Comparison of ENCODE assay signal across 13 cellular contexts in the genomic region with DNA sequence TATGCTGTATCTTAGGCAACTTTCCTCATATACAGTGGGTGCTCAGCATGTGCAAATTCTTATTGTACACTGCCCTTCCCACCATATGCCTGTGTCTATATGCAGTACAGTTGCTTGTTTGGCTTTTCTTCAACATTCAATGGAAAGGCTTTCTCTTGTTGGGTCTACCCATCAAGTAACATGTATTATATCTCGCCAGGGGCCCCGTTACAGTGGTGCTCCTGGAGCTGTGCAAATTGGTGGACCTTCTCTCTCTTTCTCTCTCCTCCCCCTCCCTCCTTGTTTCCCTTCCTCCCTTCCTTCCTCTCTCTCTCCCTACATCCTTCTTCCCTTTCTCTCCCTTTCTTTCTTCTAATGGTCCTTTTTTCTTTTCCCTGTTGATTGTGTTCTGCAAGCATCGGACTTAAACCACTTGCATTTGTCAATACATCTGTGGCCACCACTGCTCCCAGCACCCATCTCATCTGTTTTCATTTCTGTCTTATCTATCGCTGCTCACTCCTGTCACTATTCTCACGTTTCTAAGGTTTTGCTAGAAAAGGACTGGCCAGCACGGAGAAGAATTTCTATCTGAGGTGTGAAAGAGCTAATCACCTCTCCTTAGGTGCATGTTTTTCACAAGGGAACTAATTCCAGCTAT. TPM values are rescaled to one million over a fixed set of nuclear protein-coding genes. Genes with fewer than 3 reads are reported as not detected.
DNase-seq lines count a peak whose midpoint lies in the region; ATAC-seq, FAIRE-seq and TF ChIP-seq lines count a peak whose summit lies in the region.
"Had no signal": no experiment of that assay in that cellular context is flagged by ENCODE, and none has a peak within 500 bp of the region (broad histone marks: within the 10 kb centered on the region; RNA-seq: fewer than 3 reads in every experiment).

No MANE protein-coding gene starts in this region.

- peak; percentile 19 for ATAC-seq in HepG2
- no peak for ATAC-seq in right lobe of liver
- no peak for ATAC-seq in GM18861 (IDR thresholded peaks at IDR 0.05; ENCODE audit: unreplicated experiment)
- ATAC-seq in HG03457 (IDR thresholded peaks at IDR 0.05; ENCODE audit: unreplicated experiment) = no peak

- no peak for DNase-seq in HepG2 (ENCODE audit: low spot score)
- DNase-seq in right lobe of liver = no peak
- DNase-seq in activated CD4-positive, alpha-beta memory T cell treated with anti-CD3 and anti-CD28 coated beads, Interleukin-2, amount 10 ng/mL, durations not matched to agents 7 days and 5 days = no peak
- no peak for DNase-seq in vagina (ENCODE audit: extremely low spot score in 2 of 2)
- DNase-seq in urothelium cell line (ENCODE audit: low spot score) = no peak
- DNase-seq: islet precursor cell; NCI-H1092; NCI-H526 treated with DMSO at 0.1 percent for 48 hours; stimulated activated CD4-positive, alpha-beta T cell treated with anti-CD3 and anti-CD28 coated beads, Interleukin-4, amount 100 ng/mL, for 1 hour had no signal

- H3K27ac ChIP-seq in HepG2 (ENCODE audit: extremely low read length, insufficient read depth, low read length) = no peak overlapping the region
- no peak overlapping the region for H3K27ac ChIP-seq in right lobe of liver
- H3K27ac ChIP-seq in muscle layer of colon (ENCODE audit: low read depth, low read length) = peak overlapping the region; percentile 27
- H3K27ac ChIP-seq in vagina = peak overlapping the region; percentile 63

- H3K4me1 Mint-ChIP-seq in activated CD4-positive, alpha-beta memory T cell treated with anti-CD3 and anti-CD28 coated beads, Interleukin-2, amount 10 ng/mL, durations not matched to agents 7 days and 5 days = peaks cover 99% of the 10 kb centered on the region

- H3K4me1 ChIP-seq in HepG2 (ENCODE audit: insufficient read depth, low read length) (peaks cover 95% of the 10 kb centered on the region), right lobe of liver (peaks cover 0 to 34% (median 6%) of the 10 kb centered on the region in 4 donors), muscle layer of colon (ENCODE audit: insufficient read depth, low read length) (peaks cover 66% of the 10 kb centered on the region), vagina (peaks cover 67% of the 10 kb centered on the region)

- WGBS in HepG2 (ENCODE audit: low lambda C conversion rate) = 91% methylated on average over 6 of the region's 6 CpGs
- 69% methylated on average over 6 of the region's 6 CpGs for WGBS in right lobe of liver (ENCODE audit: insufficient coverage, low coverage, low lambda C conversion rate, missing lambda C conversion rate)

- H4K20me1 ChIP-seq in HepG2 (ENCODE audit: insufficient read depth, low read length) = peaks cover 100% of the 10 kb centered on the region

- H3K9ac ChIP-seq in HepG2 (ENCODE audit: insufficient read depth, low read depth, low read length) = no peak overlapping the region
- no peak overlapping the region for H3K9ac ChIP-seq in muscle layer of colon (ENCODE audit: low read length)

- no peak for FAIRE-seq in HepG2 (lab: Jason Lieb, UNC)
- FAIRE-seq in urothelium cell line (lab: Jason Lieb, UNC) = no peak
- FAIRE-seq: GM12891 had no signal

- TF ChIP-seq EP300 in HepG2 (IDR thresholded peaks at IDR 0.05; ENCODE audit: low read depth in 2 of 2, low read length in 2 of 2) (no peak), HepG2 (CRISPR knock-in tag; IDR thresholded peaks at IDR 0.05; ENCODE audit: borderline replicate concordance) (no peak)

- no peaks in the 10 kb centered on the region for H3K27me3 Mint-ChIP-seq in activated CD4-positive, alpha-beta memory T cell treated with anti-CD3 and anti-CD28 coated beads, Interleukin-2, amount 10 ng/mL, durations not matched to agents 7 days and 5 days

- TF ChIP-seq RAD21 in HepG2 (CRISPR knock-in tag; IDR thresholded peaks at IDR 0.05) = no peak

- no peak overlapping the region for H2AFZ ChIP-seq in HepG2 (ENCODE audit: low read length)

- H3K79me2 ChIP-seq in HepG2 (ENCODE audit: insufficient read depth, low read length) = peaks cover 99% of the 10 kb centered on the region

- H3K4me2 ChIP-seq in HepG2 (ENCODE audit: low read depth, low read length) = no peak overlapping the region

- TF ChIP-seq POLR2A in HepG2 (IDR thresholded peaks at IDR 0.05; ENCODE audit: insufficient read depth in 1 of 2, low read depth in 2 of 2, low read length in 2 of 2) = peak in 1 of 2 experiments; percentile 21; a peak in 1 of 4 replicates
- TF ChIP-seq POLR2A in right lobe of liver (IDR thresholded peaks at IDR 0.05) = no peak
- TF ChIP-seq POLR2A in vagina (IDR thresholded peaks at IDR 0.05) = no peak

- no peaks in the 10 kb centered on the region for H3K9me3 ChIP-seq in HepG2 (ENCODE audit: low read length)
- no peaks in the 10 kb centered on the region for H3K9me3 ChIP-seq in right lobe of liver
- H3K9me3 ChIP-seq in muscle layer of colon (ENCODE audit: low read length) = no peaks in the 10 kb centered on the region
- no peaks in the 10 kb centered on the region for H3K9me3 ChIP-seq in vagina

- H3K9me3 Mint-ChIP-seq in activated CD4-positive, alpha-beta memory T cell treated with anti-CD3 and anti-CD28 coated beads, Interleukin-2, amount 10 ng/mL, durations not matched to agents 7 days and 5 days = no peaks in the 10 kb centered on the region

- no peak overlapping the region for H3K4me3 ChIP-seq in HepG2 (replicated peaks in 1 of 3; ENCODE audit: insufficient read depth in 1 of 3, low read depth in 2 of 3, low read length in 3 of 3)
- no peak overlapping the region for H3K4me3 ChIP-seq in right lobe of liver
- no peak overlapping the region for H3K4me3 ChIP-seq in muscle layer of colon (ENCODE audit: low read depth in 1 of 2, low read length in 2 of 2)
- H3K4me3 ChIP-seq in vagina = no peak overlapping the region

- H3K36me3 ChIP-seq in HepG2 (replicated peaks in 1 of 2; ENCODE audit: control insufficient read depth in 1 of 2, insufficient read depth in 2 of 2, low read length in 2 of 2) (peaks cover 18 to 79% of the 10 kb centered on the region in 2 experiments), right lobe of liver (peaks cover 0 to 10% (median 5%) of the 10 kb centered on the region in 4 donors), muscle layer of colon (ENCODE audit: insufficient read depth, low read length) (peaks cover 18% of the 10 kb centered on the region), vagina (peaks cover 0 to 5% of the 10 kb centered on the region in 2 donors)

- no peaks in the 10 kb centered on the region for H3K27me3 ChIP-seq in HepG2 (ENCODE audit: control insufficient read depth in 1 of 2, insufficient read depth in 2 of 2, low read length in 2 of 2)
- no peaks in the 10 kb centered on the region for H3K27me3 ChIP-seq in right lobe of liver
- H3K27me3 ChIP-seq in muscle layer of colon (ENCODE audit: control insufficient read depth in 1 of 2, insufficient read depth in 2 of 2, low read length in 2 of 2) = no peaks in the 10 kb centered on the region
- no peaks in the 10 kb centered on the region for H3K27me3 ChIP-seq in vagina

- H3K27ac Mint-ChIP-seq in activated CD4-positive, alpha-beta memory T cell treated with anti-CD3 and anti-CD28 coated beads, Interleukin-2, amount 10 ng/mL, durations not matched to agents 7 days and 5 days = peak overlapping the region; percentile 99

- peak overlapping the region; percentile 64 for H3K4me3 Mint-ChIP-seq in activated CD4-positive, alpha-beta memory T cell treated with anti-CD3 and anti-CD28 coated beads, Interleukin-2, amount 10 ng/mL, durations not matched to agents 7 days and 5 days

- CTCF ChIA-PET in HepG2 (lab: Yijun Ruan, JAX; ENCODE audit: low intra/inter-chr PET ratio, low total read pairs) = no interaction called here
- CTCF ChIA-PET in activated CD4-positive, alpha-beta memory T cell treated with anti-CD3 and anti-CD28 coated beads, Interleukin-2, amount 10 ng/mL, durations not matched to agents 7 days and 5 days (lab: Charles Lee) = interaction anchor here (1.0 to 2.7 kb wide), 4 partner anchors 13 to 36 kb away, joined by 3 to 9 read pairs (median 6); a partner anchor contains a TSS

- no TSS peak for BruUV-seq in HepG2 (replicated peaks; lab: Mats Ljungman, UMichigan)

- no peak for TF ChIP-seq CTCF in HepG2 (CRISPR knock-in tag; IDR thresholded peaks at IDR 0.05)
- no peak for TF ChIP-seq CTCF in right lobe of liver (IDR thresholded peaks at IDR 0.05)
- no peak for TF ChIP-seq CTCF in vagina (IDR thresholded peaks at IDR 0.05)

- intact Hi-C loops in HepG2 (cut with micrococcal nuclease; ENCODE audit: unreplicated experiment) = no loop called here
- intact Hi-C loops in right lobe of liver (cut with DNase I) = no loop called here
- intact Hi-C loops in vagina (cut with DNase I) = no loop called here

- peaks cover 56% of the 10 kb centered on the region for H3K36me3 Mint-ChIP-seq in activated CD4-positive, alpha-beta memory T cell treated with anti-CD3 and anti-CD28 coated beads, Interleukin-2, amount 10 ng/mL, durations not matched to agents 7 days and 5 days (ENCODE audit: low read depth)

- in situ Hi-C loops in HepG2 (cut with HindIII; ENCODE audit: extremely low pct_ligation_motif_present, low pct_unique_long_range_greater_than_20kb) = no loop called here

- POLR2A ChIA-PET in HepG2 (lab: Yijun Ruan, JAX) = interaction anchor here (1.2 to 2.1 kb wide), 2 partner anchors 14 to 382 kb away, joined by 3 to 6 read pairs; no protein-coding TSS in a partner anchor
- POLR2A ChIA-PET in activated CD4-positive, alpha-beta memory T cell treated with anti-CD3 and anti-CD28 coated beads, Interleukin-2, amount 10 ng/mL, durations not matched to agents 7 days and 5 days (lab: Charles Lee) = interaction anchor here (0.7 to 20.8 kb wide), 9 partner anchors 8 to 891 kb away, joined by 3 to 671 read pairs (median 7); a partner anchor contains a TSS

RNA-seq across cellular contexts. Expression of a gene that starts 35.3 kb away (rescaled TPM):
- total RNA-seq in HepG2 (2016; rRNA removed; fragmentation: Illumina TruSeq; extraction: Trizol) (68.1 and 82.2 TPM in 2 replicates), right lobe of liver (10 to 100 TPM; 24.9 to 52.6 (median 45.5) TPM), vagina (176 TPM)
- 25.9 and 27.4 TPM in 2 replicates for total RNA-seq in HepG2 (2016; cell fraction: cytosol; rRNA removed; fragmentation: Illumina TruSeq; extraction: Trizol; ENCODE audit: low read depth)
- 66.0 and 82.3 TPM in 2 replicates for total RNA-seq in HepG2 (2016; cell fraction: insoluble cytoplasmic fraction; rRNA removed; fragmentation: Illumina TruSeq; extraction: Trizol)
- 67.6 and 68.8 TPM in 2 replicates for total RNA-seq in HepG2 (2016; cell fraction: membrane; rRNA removed; fragmentation: Illumina TruSeq; extraction: Trizol)
- 134 and 135 TPM in 2 replicates for total RNA-seq in HepG2 (2016; cell fraction: nucleus; rRNA removed; fragmentation: Illumina TruSeq; extraction: Trizol)
- 187 and 204 TPM in 2 replicates for polyA plus RNA-seq in HepG2 (2011; rRNA removed)
- polyA plus RNA-seq in HepG2 (2011; cell fraction: cytosol; rRNA removed) = 141 and 194 TPM in 2 replicates
- 105 and 123 TPM in 2 replicates for polyA plus RNA-seq in HepG2 (2011; cell fraction: nucleus; rRNA removed)
- 125 and 162 TPM in 2 replicates for polyA plus RNA-seq in HepG2 (2012)
- polyA plus RNA-seq in HepG2 (2016; cell fraction: cytosol; fragmentation: Illumina TruSeq; extraction: Trizol; ENCODE audit: low read depth) = 8.6 and 9.7 TPM in 2 replicates
- 68.0 and 70.0 TPM in 2 replicates for polyA plus RNA-seq in HepG2 (2016; cell fraction: insoluble cytoplasmic fraction; fragmentation: Illumina TruSeq; extraction: Trizol; ENCODE audit: low read depth)
- polyA plus RNA-seq in HepG2 (2016; cell fraction: membrane; fragmentation: Illumina TruSeq; extraction: Trizol; ENCODE audit: low read depth) = 38.2 and 38.9 TPM in 2 replicates
- 134 and 138 TPM in 2 replicates for polyA plus RNA-seq in HepG2 (2016; cell fraction: nucleus; fragmentation: Illumina TruSeq; extraction: Trizol; ENCODE audit: insufficient read depth, low read depth)
- polyA minus RNA-seq in HepG2 (2011; rRNA and poly(A)+ RNA removed; ENCODE audit: low replicate concordance) = 24.1 and 399 TPM in 2 replicates
- 188 and 237 TPM in 2 replicates for polyA minus RNA-seq in HepG2 (2011; cell fraction: cytosol; rRNA and poly(A)+ RNA removed)
- 353 and 432 TPM in 2 replicates for polyA minus RNA-seq in HepG2 (2011; cell fraction: nucleus; rRNA and poly(A)+ RNA removed)
- total RNA-seq in activated CD4-positive, alpha-beta memory T cell treated with anti-CD3 and anti-CD28 coated beads, Interleukin-2, amount 10 ng/mL, durations not matched to agents 7 days and 5 days = 10 to 100 TPM; 60.1 to 60.8 TPM

Comparison
In these comparisons a context has a peak if more than half of its experiments do, and no peak if none do; other contexts are left out.
1. H3K27ac ChIP-seq: peak in muscle layer of colon (single experiment) and vagina (single experiment); none in HepG2 (single experiment) and right lobe of liver (0 of 3).